Comparison of ENCODE assay signal across 20 cellular contexts in the genomic region with DNA sequence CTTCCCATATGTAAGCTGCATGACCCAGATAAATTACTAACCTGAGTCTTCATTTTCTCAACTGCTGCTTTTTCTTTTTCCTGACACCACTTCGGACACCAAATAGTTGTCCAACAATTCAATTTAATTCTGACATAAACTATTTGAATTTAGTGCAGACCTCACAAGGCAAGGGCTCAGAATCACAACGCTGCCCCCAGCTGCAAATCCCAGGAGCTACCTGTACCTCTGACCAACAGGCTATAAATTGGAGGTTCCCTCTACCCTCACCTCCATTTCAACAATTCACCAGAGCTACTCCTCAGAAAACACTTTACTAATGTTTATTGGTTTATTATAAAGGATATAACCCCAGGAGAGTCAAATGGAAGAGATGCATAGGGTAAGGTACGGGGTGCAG.
DNase-seq lines count a peak whose midpoint lies in the region; ATAC-seq, FAIRE-seq and TF ChIP-seq lines count a peak whose summit lies in the region.
"Had no signal": no experiment of that assay in that cellular context is flagged by ENCODE, and none has a peak within 500 bp of the region (broad histone marks: within the 10 kb centered on the region; RNA-seq: fewer than 3 reads in every experiment).

No MANE protein-coding gene starts in this region.

- H2BK15ac ChIP-seq in H1 (ENCODE audit: low read length), result no peak overlapping the region

- ATAC-seq in GM23338 (no peak), HG03432 (IDR thresholded peaks at IDR 0.05; ENCODE audit: unreplicated experiment) (no peak)
- ATAC-seq: A549 had no signal

- H3K4me2 ChIP-seq in GM23338, result no peak overlapping the region
- no peak overlapping the region for H3K4me2 ChIP-seq in H1 (ENCODE audit: insufficient read depth in 1 of 2, low read depth in 2 of 2, low read length in 2 of 2)
- H3K4me2 ChIP-seq: A549 had no signal

- H3K9me3 ChIP-seq in H1 (ENCODE audit: insufficient read depth in 2 of 2, low read depth in 1 of 2, low read length in 1 of 2) (no peaks in the 10 kb centered on the region), esophagus muscularis mucosa (no peaks in the 10 kb centered on the region)
- H3K9me3 ChIP-seq: A549, Caco-2 had no signal

- H4K5ac ChIP-seq in H1 (ENCODE audit: insufficient read length, low read depth, low read length), result no peak overlapping the region

- no peak overlapping the region for H3K4ac ChIP-seq in H1 (replicated peaks; ENCODE audit: insufficient read length, low read depth, low read length)

- no peak overlapping the region for H3K4me3 ChIP-seq in GM23338
- H3K4me3 ChIP-seq in H1 (ENCODE audit: extremely low read depth in 1 of 4, insufficient read depth in 2 of 4, low read depth in 3 of 4, low read length in 4 of 4), result no peak overlapping the region
- no peak overlapping the region for H3K4me3 ChIP-seq in esophagus muscularis mucosa
- H3K4me3 ChIP-seq: A549 had no signal

- no peak overlapping the region for H2BK20ac ChIP-seq in H1 (ENCODE audit: low read length)

- H3F3A ChIP-seq in GM23338 (replicated peaks; ENCODE audit: low read depth), result no peaks in the 10 kb centered on the region

- H3K36me3 Mint-ChIP-seq in GM23338 (ENCODE audit: low read depth) (no peaks in the 10 kb centered on the region), progenitor cell of endocrine pancreas (ENCODE audit: insufficient read depth) (no peaks in the 10 kb centered on the region)
- H3K36me3 Mint-ChIP-seq: CD4-positive, alpha-beta memory T cell had no signal

- no peak overlapping the region for H3K23ac ChIP-seq in H1 (ENCODE audit: insufficient read length)

- no peak overlapping the region for H3K27ac Mint-ChIP-seq in GM23338
- no peak overlapping the region for H3K27ac Mint-ChIP-seq in progenitor cell of endocrine pancreas
- H3K27ac Mint-ChIP-seq: CD4-positive, alpha-beta memory T cell had no signal

- H3K36me3 ChIP-seq in GM23338 (ENCODE audit: insufficient read depth) (no peaks in the 10 kb centered on the region), H1 (ENCODE audit: control insufficient read depth in 2 of 4, insufficient read depth in 4 of 4, low read length in 3 of 4) (no peaks in the 10 kb centered on the region), esophagus muscularis mucosa (no peaks in the 10 kb centered on the region)

- H3K79me1 ChIP-seq in H1 (ENCODE audit: low read depth, low read length), result no peaks in the 10 kb centered on the region

- no peaks in the 10 kb centered on the region for H4K20me1 ChIP-seq in GM23338 (replicated peaks; ENCODE audit: insufficient read depth)
- no peaks in the 10 kb centered on the region for H4K20me1 ChIP-seq in H1 (replicated peaks in 1 of 2; ENCODE audit: control insufficient read depth in 1 of 2, insufficient read depth in 2 of 2, low read length in 2 of 2)

- H3K27me3 ChIP-seq in GM23338 (ENCODE audit: insufficient read depth) (no peaks in the 10 kb centered on the region), H1 (replicated peaks in 1 of 4; ENCODE audit: control insufficient read depth in 3 of 4, extremely low read depth in 1 of 4, insufficient read depth in 3 of 4, low read length in 3 of 4) (no peaks in the 10 kb centered on the region), esophagus muscularis mucosa (no peaks in the 10 kb centered on the region)

- no peak overlapping the region for H4K91ac ChIP-seq in H1 (replicated peaks; ENCODE audit: insufficient read length, low read length)

- no peak overlapping the region for H2AK5ac ChIP-seq in H1 (ENCODE audit: low read depth, low read length)

- H3K18ac ChIP-seq in H1 (ENCODE audit: extremely low read depth, low read length), result no peak overlapping the region

- intact Hi-C loops in esophagus muscularis mucosa (cut with DNase I), result no loop called here

- no peak for TF ChIP-seq POLR2A in H1 (IDR thresholded peaks at IDR 0.05; ENCODE audit: control extremely low read depth in 1 of 2, low read depth in 2 of 2, low read length in 2 of 2)
- TF ChIP-seq POLR2A in esophagus muscularis mucosa (IDR thresholded peaks at IDR 0.05; ENCODE audit: low read depth), result no peak

- H3K4me1 ChIP-seq in GM23338 (ENCODE audit: insufficient read depth), result no peaks in the 10 kb centered on the region
- no peaks in the 10 kb centered on the region for H3K4me1 ChIP-seq in H1 (replicated peaks in 1 of 4; ENCODE audit: control insufficient read depth in 3 of 4, insufficient read depth in 4 of 4, low read length in 3 of 4)
- no peaks in the 10 kb centered on the region for H3K4me1 ChIP-seq in esophagus muscularis mucosa
- H3K4me1 ChIP-seq: A549, Caco-2 had no signal

- no peak overlapping the region for H3K14ac ChIP-seq in H1 (ENCODE audit: insufficient read length)

- no peak overlapping the region for H4K8ac ChIP-seq in H1 (ENCODE audit: extremely low read depth, insufficient read depth, low read length)

- H3K9me3 Mint-ChIP-seq in GM23338 (no peaks in the 10 kb centered on the region), progenitor cell of endocrine pancreas (ENCODE audit: low read depth) (no peaks in the 10 kb centered on the region)

- H2BK5ac ChIP-seq in H1 (ENCODE audit: low read depth, low read length), result no peak overlapping the region

- no peak overlapping the region for H2BK12ac ChIP-seq in H1 (ENCODE audit: low read depth, low read length)

- H3K4me1 Mint-ChIP-seq in GM23338 (no peaks in the 10 kb centered on the region), progenitor cell of endocrine pancreas (ENCODE audit: low read depth) (no peaks in the 10 kb centered on the region)
- H3K4me1 Mint-ChIP-seq: CD4-positive, alpha-beta memory T cell had no signal

- H2BK120ac ChIP-seq in H1 (replicated peaks; ENCODE audit: low read depth, low read length), result no peak overlapping the region

- TF ChIP-seq EP300 in H1 (IDR thresholded peaks at IDR 0.05; ENCODE audit: borderline replicate concordance in 1 of 2, low read depth in 2 of 2, low read length in 2 of 2) (no peak), esophagus muscularis mucosa (IDR thresholded peaks at IDR 0.05) (no peak)

- no peak overlapping the region for H2AFZ ChIP-seq in GM23338
- H2AFZ ChIP-seq in H1 (ENCODE audit: low read length), result no peak overlapping the region

- TF ChIP-seq RAD21 in H1 (IDR thresholded peaks at IDR 0.05 in 1 of 2, conservative IDR thresholded peaks at IDR 0.05 in 1 of 2; ENCODE audit: low read depth in 2 of 2, low read length in 2 of 2), result peak; percentile 37 to 51

- FAIRE-seq in H1 (lab: Jason Lieb, UNC) (no peak), urothelium cell line (lab: Jason Lieb, UNC) (no peak)
- FAIRE-seq: A549, G401.6, GM12892, H54 had no signal

- 98% methylated on average over 3 of the region's 3 CpGs; no CpG with 5 or more reads in 1 of the 2 experiments for WGBS in H1 (ENCODE audit: extremely low coverage in 1 of 2, insufficient coverage in 1 of 2, insufficient read length in 1 of 2, insufficient replicate concordance in 2 of 2, low coverage in 1 of 2, low lambda C conversion rate in 2 of 2, missing lambda C conversion rate in 1 of 2), 2 experiments
- WGBS in esophagus muscularis mucosa, result 75% methylated on average over 3 of the region's 3 CpGs

- H3K27me3 Mint-ChIP-seq in GM23338 (ENCODE audit: insufficient read depth, low read depth, poor library complexity) (no peaks in the 10 kb centered on the region), progenitor cell of endocrine pancreas (no peaks in the 10 kb centered on the region)
- H3K27me3 Mint-ChIP-seq: CD4-positive, alpha-beta memory T cell had no signal

- DNase-seq in GM23338 (ENCODE audit: low spot score), result no peak
- no peak for DNase-seq in H1 (ENCODE audit: low read depth in 1 of 2, low spot score in 2 of 2)
- DNase-seq in esophagus muscularis mucosa (ENCODE audit: extremely low spot score), result peak; percentile 50
- no peak for DNase-seq in urothelium cell line (ENCODE audit: low spot score)
- DNase-seq in progenitor cell of endocrine pancreas (ENCODE audit: low spot score, unreplicated experiment), result no peak
- no peak for DNase-seq in NCI-H2107 treated with DMSO at 0.1 percent for 48 hours (lab: John Stamatoyannopoulos, UW; ENCODE audit: unreplicated experiment)
- DNase-seq: 8988T; ACHN; AML-193; C1 segment of cervical spinal cord; Caco-2; CD4-positive, alpha-beta memory T cell; DMS153; DND-41; HCEC 1CT had no signal

- no peaks in the 10 kb centered on the region for H3K23me2 ChIP-seq in H1 (ENCODE audit: low read depth, low read length)

- no peak overlapping the region for H3K56ac ChIP-seq in H1 (replicated peaks; ENCODE audit: insufficient read length, low read depth, low read length)

- H3K9me2 ChIP-seq in GM23338 (ENCODE audit: insufficient read depth), result peaks cover 14% of the 10 kb centered on the region; the same call in 1 of the 2 replicates

- CTCF ChIA-PET in H1 (lab: Charles Lee; ENCODE audit: partially characterized antibody), result interaction anchor here (0.6 to 1.4 kb wide), 8 partner anchors 10 to 665 kb away, joined by 3 to 5 read pairs (median 3); no protein-coding TSS in a partner anchor

- H3K4me3 Mint-ChIP-seq in GM23338 (no peak overlapping the region), progenitor cell of endocrine pancreas (ENCODE audit: low read depth) (no peak overlapping the region)
- H3K4me3 Mint-ChIP-seq: CD4-positive, alpha-beta memory T cell had no signal

- TF ChIP-seq CTCF in GM23338 (conservative IDR thresholded peaks at IDR 0.05; ENCODE audit: low read depth in 2 of 2) (peak; percentile 25 to 42; a peak in 3 of 4 replicates), H1 (IDR thresholded peaks at IDR 0.05; ENCODE audit: control extremely low read depth in 1 of 3, insufficient read depth in 1 of 3, low read depth in 1 of 3, low read length in 3 of 3) (peak in 2 of 3 experiments; percentile 19 to 30; a peak in 2 of 4 replicates), esophagus muscularis mucosa (IDR thresholded peaks at IDR 0.05) (no peak), progenitor cell of endocrine pancreas (IDR thresholded peaks at IDR 0.05; ENCODE audit: unreplicated experiment) (no peak)

- no peak overlapping the region for H3K27ac ChIP-seq in GM23338 (ENCODE audit: low read depth)
- no peak overlapping the region for H3K27ac ChIP-seq in H1 (ENCODE audit: low read depth, low read length)
- no peak overlapping the region for H3K27ac ChIP-seq in esophagus muscularis mucosa (replicated peaks in 1 of 4)
- H3K27ac ChIP-seq: A549 had no signal

- POLR2A ChIA-PET in H1 (lab: Charles Lee; ENCODE audit: partially characterized antibody), result no interaction called here

- no peak overlapping the region for H3K9ac ChIP-seq in H1 (replicated peaks in 1 of 4; ENCODE audit: extremely low read depth in 1 of 4, low read depth in 3 of 4, low read length in 3 of 4)

- no peaks in the 10 kb centered on the region for H3K79me2 ChIP-seq in GM23338 (replicated peaks; ENCODE audit: insufficient read depth)
- H3K79me2 ChIP-seq in H1 (ENCODE audit: control insufficient read depth in 1 of 2, insufficient read depth in 2 of 2, low read length in 2 of 2), result no peaks in the 10 kb centered on the region

TF ChIP-seq in GM23338, 12 proteins besides CTCF, POLR2A, EP300 and RAD21 (continues in another document):
- no peak for TF ChIP-seq NANOG (IDR thresholded peaks at IDR 0.05; ENCODE audit: borderline replicate concordance)

TF ChIP-seq in H1, 55 proteins besides CTCF, POLR2A, EP300 and RAD21:
- TF ChIP-seq TAF7 (optimal IDR thresholded peaks at IDR 0.05; ENCODE audit: borderline replicate concordance, low read depth, low read length) (no peak), SRF (IDR thresholded peaks at IDR 0.05; ENCODE audit: low read depth, low read length) (no peak), KDM4A (IDR thresholded peaks at IDR 0.05; ENCODE audit: low read depth, low read length, severe bottlenecking) (no peak), YY1 (IDR thresholded peaks at IDR 0.05; ENCODE audit: low read depth, low read length) (no peak)

Comparison
In these comparisons a context has a peak if more than half of its experiments do, and no peak if none do; other contexts are left out.
1. CTCF ChIP-seq: peak in GM23338 (2 of 2) and H1 (2 of 3); none in esophagus muscularis mucosa (0 of 3) and progenitor cell of endocrine pancreas (single experiment).